ENCODE assay signal across 8 cellular contexts in genomic region chr2:42169869-42170465, GRCh38. TPM values are rescaled to one million over a fixed set of nuclear protein-coding genes. Genes with fewer than 3 reads are reported as not detected.
DNase-seq lines count a peak whose midpoint lies in the region; ATAC-seq, FAIRE-seq and TF ChIP-seq lines count a peak whose summit lies in the region.

No MANE protein-coding gene starts in this region.

- peaks cover 0 to 46% (median 25%) of the 10 kb centered on the region in 12 donors for H3K4me1 ChIP-seq in heart left ventricle
- peaks cover 26% of the 10 kb centered on the region for H3K4me1 ChIP-seq in PC-3 (ENCODE audit: insufficient read depth, low read length)
- H3K4me1 ChIP-seq in endothelial cell of umbilical vein (ENCODE audit: control insufficient read depth, extremely low read depth, insufficient read depth, low read length), result peaks cover 7% of the 10 kb centered on the region

- H3F3A ChIP-seq in PC-3 (ENCODE audit: low read length, unreplicated experiment), result no peaks in the 10 kb centered on the region

- POLR2A ChIA-PET in PC-3 (lab: Charles Lee; ENCODE audit: unreplicated experiment), result no interaction called here
- POLR2A ChIA-PET in endothelial cell of umbilical vein (lab: Charles Lee), result no interaction called here

- H3K9me3 ChIP-seq in heart left ventricle (no peaks in the 10 kb centered on the region), PC-3 (ENCODE audit: low read length) (no peaks in the 10 kb centered on the region), endothelial cell of umbilical vein (replicated peaks; ENCODE audit: control insufficient read depth, insufficient read depth, low read length) (no peaks in the 10 kb centered on the region)

- no peak for TF ChIP-seq POLR2A in heart left ventricle (IDR thresholded peaks at IDR 0.05)
- no peak for TF ChIP-seq POLR2A in endothelial cell of umbilical vein (IDR thresholded peaks at IDR 0.05; ENCODE audit: low read depth, low read length)

- H3K9ac ChIP-seq in PC-3 (ENCODE audit: low read length), result peak overlapping the region; percentile 83
- peak overlapping the region; percentile 94 for H3K9ac ChIP-seq in endothelial cell of umbilical vein (replicated peaks; ENCODE audit: extremely low read depth, insufficient read depth, low read length)

- 2 to 4% (median 3%) methylated on average over 11 of the region's 11 CpGs for WGBS in heart left ventricle, 4 donors

- dilution Hi-C loops in endothelial cell of umbilical vein (cut with MboI; ENCODE audit: extremely low pct_ligation_motif_present, low sequenced_read_pairs), result no loop called here

- BruUV-seq in PC-3 (replicated peaks; lab: Mats Ljungman, UMichigan) (TSS peak; percentile 34), endothelial cell of umbilical vein (replicated peaks; lab: Mats Ljungman, UMichigan) (TSS peak; percentile 33)

- FAIRE-seq in endothelial cell of umbilical vein (lab: Jason Lieb, UNC), result no peak

- H3K9me1 ChIP-seq in endothelial cell of umbilical vein (replicated peaks; ENCODE audit: control insufficient read depth, extremely low read depth, insufficient read depth, low read length), result no peaks in the 10 kb centered on the region

- ATAC-seq in heart left ventricle, result peak in 2 of 4 donors; percentile 4
- no peak for ATAC-seq in left ventricle myocardium superior
- ATAC-seq in HG02852 (IDR thresholded peaks at IDR 0.05; ENCODE audit: unreplicated experiment), result peak; percentile 36
- ATAC-seq in PC-3, result peak; percentile 19
- ATAC-seq in omental fat pad (ENCODE audit: low FRiP score), result peak; percentile 20

- DNase-seq in heart left ventricle (no peak), left ventricle myocardium superior (no peak), PC-3 (no peak), endothelial cell of umbilical vein (ENCODE audit: low read depth, low spot score) (no peak), omental fat pad (ENCODE audit: low spot score) (no peak), HuH-7 (ENCODE audit: low spot score) (no peak), cerebellar nuclear complex (lab: John Stamatoyannopoulos, UW) (no peak)

- CTCF ChIA-PET in PC-3 (lab: Charles Lee), result no interaction called here
- CTCF ChIA-PET in endothelial cell of umbilical vein (lab: Charles Lee), result interaction anchor here (1.3 kb wide), 2 partner anchors 12 to 158 kb away, joined by 4 read pairs; no protein-coding TSS in a partner anchor

- peak overlapping the region; percentile 47 for H2AFZ ChIP-seq in PC-3 (ENCODE audit: low read length)
- peak overlapping the region; percentile 97 for H2AFZ ChIP-seq in endothelial cell of umbilical vein (ENCODE audit: low read depth, low read length)

- TF ChIP-seq CTCF in heart left ventricle (IDR thresholded peaks at IDR 0.05) (no peak), PC-3 (conservative IDR thresholded peaks at IDR 0.05; ENCODE audit: low read depth, low read length) (no peak), endothelial cell of umbilical vein (IDR thresholded peaks at IDR 0.05; ENCODE audit: extremely low read depth in 1 of 2, insufficient read depth in 1 of 2, low read depth in 1 of 2, low read length in 2 of 2) (no peak), omental fat pad (IDR thresholded peaks at IDR 0.05) (no peak)

- peak overlapping the region; percentile 57 to 96 (median 85) for H3K4me3 ChIP-seq in heart left ventricle
- peak overlapping the region; percentile 82 for H3K4me3 ChIP-seq in PC-3 (ENCODE audit: low read length)
- H3K4me3 ChIP-seq in endothelial cell of umbilical vein (replicated peaks in 1 of 3; ENCODE audit: insufficient read depth in 1 of 3, low read depth in 1 of 3, low read length in 3 of 3), result peak overlapping the region; percentile 72 to 76 (median 75)

- no peaks in the 10 kb centered on the region for H3K27me3 ChIP-seq in heart left ventricle
- no peaks in the 10 kb centered on the region for H3K27me3 ChIP-seq in PC-3 (ENCODE audit: low read length)
- peaks cover 3 to 4% of the 10 kb centered on the region in 2 experiments for H3K27me3 ChIP-seq in endothelial cell of umbilical vein (ENCODE audit: control insufficient read depth in 2 of 2, insufficient read depth in 2 of 2, low read length in 2 of 2)

- H3K36me3 ChIP-seq in heart left ventricle, result no peaks in the 10 kb centered on the region
- H3K36me3 ChIP-seq in PC-3 (ENCODE audit: low read depth, low read length), result no peaks in the 10 kb centered on the region
- no peaks in the 10 kb centered on the region for H3K36me3 ChIP-seq in endothelial cell of umbilical vein (ENCODE audit: control insufficient read depth in 2 of 2, extremely low read depth in 1 of 2, insufficient read depth in 2 of 2, low read length in 2 of 2)

- H3K79me2 ChIP-seq in PC-3 (ENCODE audit: low read length) (peaks cover 55% of the 10 kb centered on the region), endothelial cell of umbilical vein (ENCODE audit: control insufficient read depth, insufficient read depth, low read length) (peaks cover 13% of the 10 kb centered on the region)

- intact Hi-C loops in heart left ventricle (cut with DNase I), result loop anchor here in 5 of 10 donors (2.0 to 5.0 kb wide), 4 partner anchors 27 to 67 kb away; no protein-coding TSS in a partner anchor
- intact Hi-C loops in left ventricle myocardium superior (cut with micrococcal nuclease), result no loop called here
- intact Hi-C loops in PC-3 (cut with micrococcal nuclease), result no loop called here
- intact Hi-C loops in endothelial cell of umbilical vein (cut with micrococcal nuclease), result loop anchor here (2.0 to 5.0 kb wide), 4 partner anchors 27 to 191 kb away; partner anchors contain the start of gene COX7A2L

- H4K20me1 ChIP-seq in PC-3 (ENCODE audit: low read length) (peaks cover 6% of the 10 kb centered on the region; the same call in 1 of the 2 replicates), endothelial cell of umbilical vein (replicated peaks; ENCODE audit: control insufficient read depth, extremely low read depth, insufficient read depth, low read length) (no peaks in the 10 kb centered on the region)

- no peaks in the 10 kb centered on the region for H3K9me2 ChIP-seq in PC-3 (replicated peaks; ENCODE audit: low read length)

- H3K27ac ChIP-seq in heart left ventricle, result peak overlapping the region in 11 of 12 donors; percentile 77 to 93 (median 87)
- no peak overlapping the region for H3K27ac ChIP-seq in PC-3 (ENCODE audit: low read length)
- H3K27ac ChIP-seq in endothelial cell of umbilical vein (ENCODE audit: insufficient read depth, low read depth, low read length), result peak overlapping the region; percentile 78

- H3K4me2 ChIP-seq in PC-3 (ENCODE audit: low read length), result peak overlapping the region; percentile 93
- H3K4me2 ChIP-seq in endothelial cell of umbilical vein (ENCODE audit: insufficient read depth, low read length), result peak overlapping the region; percentile 82

TF ChIP-seq in endothelial cell of umbilical vein, 7 proteins besides CTCF, POLR2A, EP300 and RAD21:
- no peak for TF ChIP-seq GATA2 (IDR thresholded peaks at IDR 0.05; ENCODE audit: insufficient read depth, insufficient read length, low read depth, low read length)
- TF ChIP-seq EZH2 (IDR thresholded peaks at IDR 0.05; ENCODE audit: borderline replicate concordance, low read depth, low read length, severe bottlenecking), result no peak
- no peak for TF ChIP-seq JUN (IDR thresholded peaks at IDR 0.05; ENCODE audit: borderline replicate concordance, insufficient read depth, insufficient read length, low read depth)
- no peak for TF ChIP-seq MYC (IDR thresholded peaks at IDR 0.05; ENCODE audit: low read depth, low read length)
- TF ChIP-seq POLR2AphosphoS5 (IDR thresholded peaks at IDR 0.05; ENCODE audit: insufficient read depth, low read depth, low read length), result no peak
- TF ChIP-seq MAX (IDR thresholded peaks at IDR 0.05; ENCODE audit: insufficient read depth, insufficient read length), result no peak
- no peak for TF ChIP-seq FOS (IDR thresholded peaks at IDR 0.05; ENCODE audit: borderline replicate concordance, insufficient read depth, low read length)

RNA-seq across cellular contexts. Expression of gene EML4, which starts 0.8 kb away (rescaled TPM):
- total RNA-seq in heart left ventricle (10 to 100 TPM in 2 of 9 donors, 1 to 10 TPM in 7; 3.5 to 32.8 (median 5.7) TPM), left ventricle myocardium superior (4.7 TPM), PC-3 (2014; rRNA removed) (38.1 and 38.3 TPM in 2 replicates), endothelial cell of umbilical vein (30.8 and 32.0 TPM in 2 replicates), omental fat pad (10 to 100 TPM; 33.3 to 79.6 (median 41.5) TPM)
- polyA plus RNA-seq in heart left ventricle (1 to 10 TPM; 2.3 to 3.7 TPM), endothelial cell of umbilical vein (11.1 and 13.3 TPM in 2 replicates)
- 13.3 and 13.4 TPM in 2 replicates for polyA plus RNA-seq in endothelial cell of umbilical vein (2011; cell fraction: cytosol; rRNA removed)
- 32.8 and 41.2 TPM in 2 replicates for polyA plus RNA-seq in endothelial cell of umbilical vein (2011; cell fraction: nucleus; rRNA removed)
- 14.7 and 21.6 TPM in 2 replicates for polyA plus RNA-seq in endothelial cell of umbilical vein (2012)
- 40.5 and 42.8 TPM in 2 replicates for polyA minus RNA-seq in endothelial cell of umbilical vein
- 19.7 TPM for polyA minus RNA-seq in endothelial cell of umbilical vein (2011; cell fraction: cytosol; rRNA and poly(A)+ RNA removed)
- polyA minus RNA-seq in endothelial cell of umbilical vein (2011; cell fraction: nucleus; rRNA and poly(A)+ RNA removed), result 37.8 and 48.9 TPM in 2 replicates
